ENCODE assay signal across 2 cellular contexts in the genomic region with DNA sequence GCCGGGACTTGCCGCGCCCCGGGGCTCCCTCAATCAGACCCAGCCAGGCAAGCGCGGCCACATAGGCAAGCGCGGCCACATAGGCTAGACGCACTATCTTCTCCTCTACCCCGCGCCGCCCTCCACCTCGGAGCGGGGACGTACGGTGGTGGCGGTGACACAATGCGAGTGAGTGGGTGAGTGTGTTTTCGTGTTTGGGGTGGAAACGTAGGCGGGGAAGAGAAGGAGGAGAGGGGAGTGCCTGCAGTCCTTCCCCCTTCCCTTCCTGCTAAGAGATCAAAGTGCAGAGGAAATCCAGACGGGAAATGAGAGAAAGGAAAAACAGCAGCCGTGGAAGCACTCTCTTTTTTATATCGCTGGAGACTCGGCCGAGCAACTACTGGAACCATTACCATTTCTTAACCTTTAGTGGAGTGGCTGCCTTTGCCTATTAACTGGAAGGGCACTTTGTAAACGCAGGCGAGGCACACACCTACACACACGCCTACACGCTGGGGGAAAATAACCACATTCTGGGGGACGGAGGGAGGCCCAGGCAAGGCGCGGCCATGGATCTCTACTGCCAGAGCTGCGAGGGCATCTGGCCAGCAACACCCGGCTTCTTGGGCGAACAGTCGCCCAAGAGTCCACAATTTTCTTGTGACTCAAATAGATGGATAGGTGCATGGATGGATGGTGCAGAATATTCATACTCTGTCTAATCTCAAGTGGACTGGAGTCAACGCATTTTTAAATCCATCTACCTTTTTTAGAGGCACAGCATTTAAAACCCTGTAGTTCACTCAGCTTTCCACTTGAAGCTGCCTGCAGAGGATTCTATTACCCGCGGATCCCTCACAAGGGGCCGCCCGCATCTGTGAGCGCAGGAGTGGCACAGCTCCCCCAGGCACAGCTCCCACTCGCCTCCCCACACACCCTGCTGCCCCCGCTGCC.
TF ChIP-seq lines count a peak whose summit lies in the region.

No MANE protein-coding gene starts in this region.

TF ChIP-seq in IMR-90, 13 proteins besides CTCF, POLR2A, EP300 and RAD21:
- no peak for TF ChIP-seq MAZ (IDR thresholded peaks at IDR 0.05; ENCODE audit: borderline replicate concordance, low read depth, low read length)
- no peak for TF ChIP-seq RCOR1 (IDR thresholded peaks at IDR 0.05; ENCODE audit: insufficient replicate concordance, low read length)
- 0 out of 2 replicates have a peak, but pooled peaks have one; percentile 11 for TF ChIP-seq MXI1 (IDR thresholded peaks at IDR 0.05; ENCODE audit: borderline replicate concordance, low read depth, low read length)
- no peak for TF ChIP-seq BHLHE40 (IDR thresholded peaks at IDR 0.05; ENCODE audit: low read depth, low read length)
- TF ChIP-seq MAFK (IDR thresholded peaks at IDR 0.05; ENCODE audit: low read depth, low read length) = no peak
- TF ChIP-seq CHD1 (IDR thresholded peaks at IDR 0.05; ENCODE audit: low read depth, low read length) = 0 out of 2 replicates have a peak, but pooled peaks have one; percentile 22

TF ChIP-seq in WTC11, 78 proteins besides CTCF, POLR2A, EP300 and RAD21:
- TF ChIP-seq TP53 (CRISPR knock-in tag; IDR thresholded peaks at IDR 0.05) = peak; percentile 47; the same call in 1 of the 2 replicates
- no peak for TF ChIP-seq NFATC4 (CRISPR knock-in tag; IDR thresholded peaks at IDR 0.05)
- no peak for TF ChIP-seq HMGA2 (CRISPR knock-in tag; IDR thresholded peaks at IDR 0.05)
- TF ChIP-seq CREM (CRISPR knock-in tag; IDR thresholded peaks at IDR 0.05) = peak; percentile 6; the same call in 1 of the 2 replicates
- TF ChIP-seq, protein P1, sequence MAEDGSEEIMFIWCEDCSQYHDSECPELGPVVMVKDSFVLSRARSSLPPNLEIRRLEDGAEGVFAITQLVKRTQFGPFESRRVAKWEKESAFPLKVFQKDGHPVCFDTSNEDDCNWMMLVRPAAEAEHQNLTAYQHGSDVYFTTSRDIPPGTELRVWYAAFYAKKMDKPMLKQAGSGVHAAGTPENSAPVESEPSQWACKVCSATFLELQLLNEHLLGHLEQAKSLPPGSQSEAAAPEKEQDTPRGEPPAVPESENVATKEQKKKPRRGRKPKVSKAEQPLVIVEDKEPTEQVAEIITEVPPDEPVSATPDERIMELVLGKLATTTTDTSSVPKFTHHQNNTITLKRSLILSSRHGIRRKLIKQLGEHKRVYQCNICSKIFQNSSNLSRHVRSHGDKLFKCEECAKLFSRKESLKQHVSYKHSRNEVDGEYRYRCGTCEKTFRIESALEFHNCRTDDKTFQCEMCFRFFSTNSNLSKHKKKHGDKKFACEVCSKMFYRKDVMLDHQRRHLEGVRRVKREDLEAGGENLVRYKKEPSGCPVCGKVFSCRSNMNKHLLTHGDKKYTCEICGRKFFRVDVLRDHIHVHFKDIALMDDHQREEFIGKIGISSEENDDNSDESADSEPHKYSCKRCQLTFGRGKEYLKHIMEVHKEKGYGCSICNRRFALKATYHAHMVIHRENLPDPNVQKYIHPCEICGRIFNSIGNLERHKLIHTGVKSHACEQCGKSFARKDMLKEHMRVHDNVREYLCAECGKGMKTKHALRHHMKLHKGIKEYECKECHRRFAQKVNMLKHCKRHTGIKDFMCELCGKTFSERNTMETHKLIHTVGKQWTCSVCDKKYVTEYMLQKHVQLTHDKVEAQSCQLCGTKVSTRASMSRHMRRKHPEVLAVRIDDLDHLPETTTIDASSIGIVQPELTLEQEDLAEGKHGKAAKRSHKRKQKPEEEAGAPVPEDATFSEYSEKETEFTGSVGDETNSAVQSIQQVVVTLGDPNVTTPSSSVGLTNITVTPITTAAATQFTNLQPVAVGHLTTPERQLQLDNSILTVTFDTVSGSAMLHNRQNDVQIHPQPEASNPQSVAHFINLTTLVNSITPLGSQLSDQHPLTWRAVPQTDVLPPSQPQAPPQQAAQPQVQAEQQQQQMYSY (CRISPR knock-in tag; IDR thresholded peaks at IDR 0.05) = 0 out of 2 replicates have a peak, but pooled peaks have one; percentile 4
- peak; percentile 44 for TF ChIP-seq MAX (CRISPR knock-in tag; IDR thresholded peaks at IDR 0.05)
- TF ChIP-seq SMAD4 (CRISPR knock-in tag; IDR thresholded peaks at IDR 0.05) = peak; percentile 60; the same call in 1 of the 2 replicates
- peak; percentile 92; the same call in 1 of the 2 replicates for TF ChIP-seq KAT7 (CRISPR knock-in tag; IDR thresholded peaks at IDR 0.05; ENCODE audit: borderline replicate concordance)
- peak; percentile 21; the same call in 1 of the 2 replicates for TF ChIP-seq ZBTB21 (CRISPR knock-in tag; IDR thresholded peaks at IDR 0.05; ENCODE audit: borderline replicate concordance)
- TF ChIP-seq, protein P2, sequence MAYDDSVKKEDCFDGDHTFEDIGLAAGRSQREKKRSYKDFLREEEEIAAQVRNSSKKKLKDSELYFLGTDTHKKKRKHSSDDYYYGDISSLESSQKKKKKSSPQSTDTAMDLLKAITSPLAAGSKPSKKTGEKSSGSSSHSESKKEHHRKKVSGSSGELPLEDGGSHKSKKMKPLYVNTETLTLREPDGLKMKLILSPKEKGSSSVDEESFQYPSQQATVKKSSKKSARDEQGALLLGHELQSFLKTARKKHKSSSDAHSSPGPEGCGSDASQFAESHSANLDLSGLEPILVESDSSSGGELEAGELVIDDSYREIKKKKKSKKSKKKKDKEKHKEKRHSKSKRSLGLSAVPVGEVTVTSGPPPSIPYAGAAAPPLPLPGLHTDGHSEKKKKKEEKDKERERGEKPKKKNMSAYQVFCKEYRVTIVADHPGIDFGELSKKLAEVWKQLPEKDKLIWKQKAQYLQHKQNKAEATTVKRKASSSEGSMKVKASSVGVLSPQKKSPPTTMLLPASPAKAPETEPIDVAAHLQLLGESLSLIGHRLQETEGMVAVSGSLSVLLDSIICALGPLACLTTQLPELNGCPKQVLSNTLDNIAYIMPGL (CRISPR knock-in tag; IDR thresholded peaks at IDR 0.05) = no peak
- peak; percentile 46; the same call in 1 of the 2 replicates for TF ChIP-seq NFE2L1 (CRISPR knock-in tag; IDR thresholded peaks at IDR 0.05)
